18 cellular contexts compared by ENCODE assay signal in genomic region chr2:237143676-237144440, GRCh38. TPM values are rescaled to one million over a fixed set of nuclear protein-coding genes. Genes with fewer than 3 reads are reported as not detected.
A peak's percentile ranks its signal among the peaks of the same experiment; 100 is the strongest.
DNase-seq lines count a peak whose midpoint lies in the region; ATAC-seq and TF ChIP-seq lines count a peak whose summit lies in the region.
"Had no signal": no experiment of that assay in that cellular context is flagged by ENCODE, and none has a peak within 500 bp of the region (broad histone marks: within the 10 kb centered on the region; RNA-seq: fewer than 3 reads in every experiment).

No MANE protein-coding gene starts in this region.

- TF ChIP-seq POLR2A in breast epithelium (IDR thresholded peaks at IDR 0.05): no peak

- no peak overlapping the region for H3K4me3 Mint-ChIP-seq in activated CD4-positive, alpha-beta T cell treated with anti-CD3 and anti-CD28 coated beads, Interleukin-2, amount 10 ng/mL, durations not matched to agents 7 days and 5 days

- ATAC-seq in left ventricle myocardium superior: peak; percentile 81
- ATAC-seq in GM18868 (IDR thresholded peaks at IDR 0.05; ENCODE audit: unreplicated experiment): no peak
- ATAC-seq in GM21723 (IDR thresholded peaks at IDR 0.05; ENCODE audit: unreplicated experiment): no peak

- no peak for TF ChIP-seq CTCF in breast epithelium (IDR thresholded peaks at IDR 0.05)

- H3K27me3 Mint-ChIP-seq in activated CD4-positive, alpha-beta T cell treated with anti-CD3 and anti-CD28 coated beads, Interleukin-2, amount 10 ng/mL, durations not matched to agents 7 days and 5 days: peaks cover 5% of the 10 kb centered on the region

- H3K27me3 ChIP-seq in breast epithelium: no peaks in the 10 kb centered on the region
- H3K27me3 ChIP-seq: ascending aorta, dorsolateral prefrontal cortex, pancreas had no signal

- H3K27ac ChIP-seq in breast epithelium (peak overlapping the region; percentile 69 to 90), skin epidermis (peak overlapping the region in 14 of 21 experiments; percentile 6 to 81 (median 60))
- H3K27ac ChIP-seq: ascending aorta, dorsolateral prefrontal cortex, pancreas, WERI-Rb-1 had no signal

- H3K27ac Mint-ChIP-seq in activated CD4-positive, alpha-beta T cell treated with anti-CD3 and anti-CD28 coated beads, Interleukin-2, amount 10 ng/mL, durations not matched to agents 7 days and 5 days: no peak overlapping the region

- intact Hi-C loops in breast epithelium (cut with DNase I; ENCODE audit: low total_unique reads) (no loop called here), left ventricle myocardium superior (cut with micrococcal nuclease) (no loop called here)

- POLR2A ChIA-PET in activated CD4-positive, alpha-beta T cell treated with anti-CD3 and anti-CD28 coated beads, Interleukin-2, amount 10 ng/mL, durations not matched to agents 7 days and 5 days (lab: Charles Lee): no interaction called here

- H3K36me3 ChIP-seq in breast epithelium: no peaks in the 10 kb centered on the region
- H3K36me3 ChIP-seq: ascending aorta, pancreas, WERI-Rb-1 had no signal

- H3K9me3 ChIP-seq in breast epithelium: peaks cover 16 to 23% of the 10 kb centered on the region in 2 donors
- H3K9me3 ChIP-seq: pancreas had no signal

- no peak overlapping the region for H3K4me3 ChIP-seq in breast epithelium
- H3K4me3 ChIP-seq in skin epidermis: no peak overlapping the region
- H3K4me3 ChIP-seq: ascending aorta, dorsolateral prefrontal cortex, pancreas had no signal

- H3K36me3 Mint-ChIP-seq in activated CD4-positive, alpha-beta T cell treated with anti-CD3 and anti-CD28 coated beads, Interleukin-2, amount 10 ng/mL, durations not matched to agents 7 days and 5 days (ENCODE audit: low read depth): no peaks in the 10 kb centered on the region

- H3K4me1 ChIP-seq in breast epithelium: no peaks in the 10 kb centered on the region
- H3K4me1 ChIP-seq: ascending aorta, pancreas had no signal

- H3K9me3 Mint-ChIP-seq in activated CD4-positive, alpha-beta T cell treated with anti-CD3 and anti-CD28 coated beads, Interleukin-2, amount 10 ng/mL, durations not matched to agents 7 days and 5 days: peaks cover 22% of the 10 kb centered on the region

- CTCF ChIA-PET in activated CD4-positive, alpha-beta T cell treated with anti-CD3 and anti-CD28 coated beads, Interleukin-2, amount 10 ng/mL, durations not matched to agents 7 days and 5 days (lab: Charles Lee): no interaction called here

- H3K4me1 Mint-ChIP-seq in activated CD4-positive, alpha-beta T cell treated with anti-CD3 and anti-CD28 coated beads, Interleukin-2, amount 10 ng/mL, durations not matched to agents 7 days and 5 days: no peaks in the 10 kb centered on the region

- peak; percentile 17 for DNase-seq in ELR (ENCODE audit: low read depth)
- DNase-seq in breast epithelium (ENCODE audit: low spot score in 2 of 2): no peak
- no peak for DNase-seq in left ventricle myocardium superior
- DNase-seq in activated CD4-positive, alpha-beta T cell treated with anti-CD3 and anti-CD28 coated beads, Interleukin-2, amount 10 ng/mL, durations not matched to agents 7 days and 5 days: no peak
- no peak for DNase-seq in NOMO-1 treated with DMSO at 0.1 percent for 48 hours (lab: John Stamatoyannopoulos, UW; ENCODE audit: unreplicated experiment)
- DNase-seq: activated effector memory CD4-positive, alpha-beta T cell treated with Interleukin-2 at 50 U/mL for 16 hours; AML-193; dorsolateral prefrontal cortex; NCI-H1694 treated with DMSO at 0.1 percent for 48 hours; NCI-H510A treated with DMSO at 0.1 percent for 48 hours; OCI-M1; pancreas; trophoblast cell; WERI-Rb-1 had no signal

RNA-seq across cellular contexts. Expression of gene COPS8, which starts 58.2 kb away (rescaled TPM):
- total RNA-seq in breast epithelium: 100 to 1,000 TPM in 2 of 3 donors, 10 to 100 TPM in 1; 88.8 to 205 (median 103) TPM
- total RNA-seq in left ventricle myocardium superior: 90.7 TPM
- total RNA-seq in activated CD4-positive, alpha-beta T cell treated with anti-CD3 and anti-CD28 coated beads, Interleukin-2, amount 10 ng/mL, durations not matched to agents 7 days and 5 days: 10 to 100 TPM; 43.4 to 50.1 TPM
